In the genomic region with DNA sequence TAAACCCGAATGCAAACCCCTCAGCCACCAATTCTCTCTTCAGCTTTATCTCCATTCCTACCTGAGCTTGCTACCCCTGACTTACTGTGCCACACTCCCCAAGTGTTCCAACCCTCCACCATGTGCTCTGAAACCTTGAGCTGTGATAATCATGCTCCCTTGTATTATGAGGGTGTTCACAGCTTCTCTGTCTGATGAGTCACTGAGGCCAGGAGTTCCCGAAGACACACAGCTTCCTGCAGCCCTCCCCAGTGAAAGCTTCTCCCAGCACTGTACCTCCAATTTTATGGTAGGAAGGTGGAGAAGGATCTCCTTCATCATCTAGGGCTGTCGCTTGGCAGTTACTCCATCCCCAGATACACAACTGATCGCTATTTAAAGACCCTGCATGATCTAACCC, we compare ENCODE assay signal across 27 cellular contexts. TPM values are rescaled to one million over a fixed set of nuclear protein-coding genes. Genes with fewer than 3 reads are reported as not detected.
DNase-seq lines count a peak whose midpoint lies in the region; ATAC-seq and TF ChIP-seq lines count a peak whose summit lies in the region.
"Had no signal": no experiment of that assay in that cellular context is flagged by ENCODE, and none has a peak within 500 bp of the region (broad histone marks: within the 10 kb centered on the region; RNA-seq: fewer than 3 reads in every experiment).

No MANE protein-coding gene starts in this region.

- peak overlapping the region; percentile 14 for H2BK12ac ChIP-seq in trophoblast cell (ENCODE audit: low read length)

- peaks cover 8% of the 10 kb centered on the region for H3K4me1 ChIP-seq in GM23248 (ENCODE audit: insufficient read depth)
- H3K4me1 ChIP-seq in trophoblast cell (ENCODE audit: control insufficient read depth in 1 of 2, insufficient read depth in 2 of 2, low read length in 2 of 2), result no peaks in the 10 kb centered on the region
- H3K4me1 ChIP-seq: BLaER1 treated with 17β-estradiol and CSF1 and Interleukin-3, amounts not matched to agents 10 nM and 100 nM; Caco-2 had no signal

- peak overlapping the region; percentile 61 for H3K18ac ChIP-seq in trophoblast cell (ENCODE audit: low read length)

- H3F3A ChIP-seq in GM23248 (ENCODE audit: insufficient read depth), result no peaks in the 10 kb centered on the region

- WGBS in GM23248 (ENCODE audit: low coverage in 1 of 2, low lambda C conversion rate in 2 of 2, missing lambda C conversion rate in 2 of 2), 2 experiments, result 88 to 96% methylated on average over 4 of the region's 4 CpGs
- WGBS in trophoblast cell (ENCODE audit: extremely low coverage, insufficient coverage, insufficient read length), result no CpG with 5 or more reads among the region's 4 CpGs

- H2BK5ac ChIP-seq in trophoblast cell (ENCODE audit: low read depth, low read length, poor library complexity), result no peak overlapping the region

- H3K27ac ChIP-seq in GM23248, result no peak overlapping the region
- H3K27ac ChIP-seq in trophoblast cell (ENCODE audit: low read depth, low read length), result no peak overlapping the region
- H3K27ac ChIP-seq: BLaER1 treated with 17β-estradiol and CSF1 and Interleukin-3, amounts not matched to agents 10 nM and 100 nM had no signal

- TF ChIP-seq CTCF in choroid plexus epithelial cell (conservative IDR thresholded peaks at IDR 0.05; ENCODE audit: low read depth, low read length), result no peak

- H3K9ac ChIP-seq in GM23248 (no peak overlapping the region), trophoblast cell (ENCODE audit: low read length) (no peak overlapping the region)
- H3K9ac ChIP-seq: BLaER1 treated with 17β-estradiol and CSF1 and Interleukin-3, amounts not matched to agents 10 nM and 100 nM had no signal

- H2BK120ac ChIP-seq in trophoblast cell (ENCODE audit: insufficient read depth, low read length, poor library complexity), result no peak overlapping the region

- H2AK5ac ChIP-seq in trophoblast cell (ENCODE audit: low read length), result no peak overlapping the region

- DNase-seq in GM23248 (peak; percentile 21), LHCN-M2 (ENCODE audit: low read depth) (peak; percentile 8), choroid plexus epithelial cell (ENCODE audit: low read depth) (peak; percentile 10), trophoblast cell (no peak), NCI-H446 treated with DMSO at 0.1 percent for 48 hours (lab: John Stamatoyannopoulos, UW) (no peak), NCI-H2081 treated with DMSO at 0.1 percent for 48 hours (lab: John Stamatoyannopoulos, UW) (no peak), left cardiac atrium (no peak)
- DNase-seq: ACHN; Caco-2; CD4-positive, alpha-beta memory T cell; DMS 273 treated with DMSO at 0.1 percent for 48 hours; DMS79 treated with DMSO at 0.1 percent for 48 hours; GOT3; Karpas-422; NCI-H1092; NCI-H1436 treated with DMSO at 0.1 percent for 48 hours; NCI-H2029; NCI-H226; NCI-H524; NCI-H774; SW 1271 had no signal

- no peak for ATAC-seq in HG02763 (IDR thresholded peaks at IDR 0.05; ENCODE audit: unreplicated experiment)
- ATAC-seq in left cardiac atrium, result no peak
- ATAC-seq: HCT116, Right ventricle myocardium inferior had no signal

- in situ Hi-C loops in GM23248 (cut with MboI), result no loop called here

- no peaks in the 10 kb centered on the region for H3K79me2 ChIP-seq in GM23248 (ENCODE audit: insufficient read depth)
- no peaks in the 10 kb centered on the region for H3K79me2 ChIP-seq in trophoblast cell (ENCODE audit: control insufficient read depth, insufficient read depth, low read length, poor library complexity)

- H2AFZ ChIP-seq in GM23248 (no peak overlapping the region), trophoblast cell (ENCODE audit: insufficient read depth, low read length, poor library complexity) (no peak overlapping the region)

- H3K4me3 ChIP-seq in GM23248 (no peak overlapping the region), choroid plexus epithelial cell (ENCODE audit: low read depth, low read length) (no peak overlapping the region), trophoblast cell (ENCODE audit: low read depth, low read length) (no peak overlapping the region)
- H3K4me3 ChIP-seq: BLaER1 treated with 17β-estradiol and CSF1 and Interleukin-3, amounts not matched to agents 10 nM and 100 nM had no signal

- no peak overlapping the region for H4K12ac ChIP-seq in trophoblast cell (ENCODE audit: low read depth, low read length)

- H3K9me3 ChIP-seq in GM23248 (ENCODE audit: low read depth) (no peaks in the 10 kb centered on the region), trophoblast cell (ENCODE audit: insufficient read depth, low read depth, low read length) (no peaks in the 10 kb centered on the region)
- H3K9me3 ChIP-seq: BLaER1 treated with 17β-estradiol and CSF1 and Interleukin-3, amounts not matched to agents 10 nM and 100 nM; Caco-2 had no signal

- intact Hi-C loops in left cardiac atrium (cut with DNase I), result no loop called here

- no peak overlapping the region for H3K4ac ChIP-seq in trophoblast cell (ENCODE audit: low read depth, low read length)

- no peaks in the 10 kb centered on the region for H4K20me1 ChIP-seq in GM23248 (ENCODE audit: insufficient read depth)
- H4K20me1 ChIP-seq: BLaER1 treated with 17β-estradiol and CSF1 and Interleukin-3, amounts not matched to agents 10 nM and 100 nM had no signal

- no peaks in the 10 kb centered on the region for H3K79me1 ChIP-seq in trophoblast cell (ENCODE audit: low read length)

- no peaks in the 10 kb centered on the region for H3K27me3 ChIP-seq in GM23248 (replicated peaks; ENCODE audit: insufficient read depth)
- no peaks in the 10 kb centered on the region for H3K27me3 ChIP-seq in trophoblast cell (ENCODE audit: insufficient read depth, low read length)
- H3K27me3 ChIP-seq: BLaER1 treated with 17β-estradiol and CSF1 and Interleukin-3, amounts not matched to agents 10 nM and 100 nM had no signal

- H3K14ac ChIP-seq in trophoblast cell (ENCODE audit: low read length), result no peak overlapping the region

- H3K4me2 ChIP-seq in GM23248 (ENCODE audit: unreplicated experiment) (no peak overlapping the region), trophoblast cell (ENCODE audit: low read length) (no peak overlapping the region)
- H3K4me2 ChIP-seq: BLaER1 treated with 17β-estradiol and CSF1 and Interleukin-3, amounts not matched to agents 10 nM and 100 nM had no signal

- no peak overlapping the region for H4K91ac ChIP-seq in trophoblast cell (ENCODE audit: low read depth, low read length)

- H3K36me3 ChIP-seq in GM23248 (ENCODE audit: low read depth) (no peaks in the 10 kb centered on the region), trophoblast cell (ENCODE audit: control insufficient read depth in 1 of 2, insufficient read depth in 2 of 2, low read length in 2 of 2) (no peaks in the 10 kb centered on the region)
- H3K36me3 ChIP-seq: BLaER1 treated with 17β-estradiol and CSF1 and Interleukin-3, amounts not matched to agents 10 nM and 100 nM had no signal

- H4K8ac ChIP-seq in trophoblast cell (ENCODE audit: low read depth, low read length), result no peak overlapping the region

- no peak overlapping the region for H3K23ac ChIP-seq in trophoblast cell (ENCODE audit: low read length)

- peaks cover 5% of the 10 kb centered on the region; the same call in 1 of the 2 replicates for H3K9me2 ChIP-seq in GM23248 (ENCODE audit: insufficient read depth)

RNA-seq across cellular contexts. Expression of a gene that starts 24.9 kb away (rescaled TPM):
- total RNA-seq in GM23248 (2014; rRNA removed; shearing (Covaris generic)), result 10.9 and 16.3 TPM in 2 replicates
- 8.3 and 10.5 TPM in 2 replicates for polyA plus RNA-seq in GM23248 (2016; fragmentation: Nextera tagmentation; extraction: Ambion mirVana)
- total RNA-seq in LHCN-M2 (2014; rRNA removed) (0.26 and 0.52 TPM in 2 replicates), left cardiac atrium (under 1 TPM; 0.13 to 0.47 TPM)
- polyA plus RNA-seq in LHCN-M2 (2012), result 0.40 TPM
- 6.8 and 7.4 TPM in 2 replicates for polyA plus RNA-seq in trophoblast cell (2013)
- total RNA-seq: Caco-2; CD4-positive, alpha-beta memory T cell; G401; OCI-LY7 had no signal
- polyA plus RNA-seq: CD4-positive, alpha-beta memory T cell had no signal

Comparison
In these comparisons a context has a peak if more than half of its experiments do, and no peak if none do; other contexts are left out.
1. DNase-seq: peak in GM23248 (single experiment), LHCN-M2 (single experiment) and choroid plexus epithelial cell (single experiment); none in trophoblast cell (0 of 2), NCI-H446 treated with DMSO at 0.1 percent for 48 hours (single experiment), NCI-H2081 treated with DMSO at 0.1 percent for 48 hours (single experiment) and left cardiac atrium (single experiment).